In genomic region chr14:55309761-55310365, GRCh38 we compare ENCODE assay signal across 20 cellular contexts.
"Had no signal": no experiment of that assay in that cellular context is flagged by ENCODE, and none has a peak within 500 bp of the region (broad histone marks: within the 10 kb centered on the region; RNA-seq: fewer than 3 reads in every experiment).

No MANE protein-coding gene starts in this region.

- H3K27me3 Mint-ChIP-seq: activated B cell treated with CpG ODN at 0.5 μM for 24 hours; activated CD8-positive, alpha-beta T cell treated with anti-CD3 and anti-CD28 coated beads for 36 hours; activated naive CD8-positive, alpha-beta T cell; naive thymus-derived CD4-positive, alpha-beta T cell; stimulated activated naive CD8-positive, alpha-beta T cell treated with anti-CD3 and anti-CD28 coated beads, Interleukin-15, Interleukin-2, amounts not matched to agents 100 ng/mL and 50 ng/mL, for 24 hours had no signal

- H3K27me3 ChIP-seq: body of pancreas, colonic mucosa, gastroesophageal sphincter, heart right ventricle had no signal

- H3K27ac Mint-ChIP-seq: activated B cell treated with CpG ODN at 0.5 μM for 24 hours; activated CD8-positive, alpha-beta T cell treated with anti-CD3 and anti-CD28 coated beads for 36 hours; activated naive CD8-positive, alpha-beta T cell; stimulated activated naive CD8-positive, alpha-beta T cell treated with anti-CD3 and anti-CD28 coated beads, Interleukin-15, Interleukin-2, amounts not matched to agents 100 ng/mL and 50 ng/mL, for 24 hours had no signal

- H3K4me3 Mint-ChIP-seq: activated B cell treated with CpG ODN at 0.5 μM for 24 hours; activated CD8-positive, alpha-beta T cell treated with anti-CD3 and anti-CD28 coated beads for 36 hours; activated naive CD8-positive, alpha-beta T cell; naive thymus-derived CD4-positive, alpha-beta T cell; stimulated activated naive CD8-positive, alpha-beta T cell treated with anti-CD3 and anti-CD28 coated beads, Interleukin-15, Interleukin-2, amounts not matched to agents 100 ng/mL and 50 ng/mL, for 24 hours had no signal

- H3K9me3 ChIP-seq: colonic mucosa had no signal

- H3K36me3 ChIP-seq: colonic mucosa had no signal

- ATAC-seq: activated CD8-positive, alpha-beta T cell treated with anti-CD3 and anti-CD28 coated beads for 36 hours; body of pancreas; gastroesophageal sphincter; naive thymus-derived CD4-positive, alpha-beta T cell had no signal

- H3K4me3 ChIP-seq: body of pancreas, colonic mucosa, gastroesophageal sphincter, heart right ventricle, lung had no signal

- H3K27ac ChIP-seq: body of pancreas, colonic mucosa, gastroesophageal sphincter had no signal

- FAIRE-seq: small intestine had no signal

- DNase-seq: activated B cell treated with CpG ODN at 0.5 μM for 24 hours; activated CD4-positive, alpha-beta T cell treated with anti-CD3 and anti-CD28 coated beads for 48 hours; activated CD8-positive, alpha-beta T cell treated with anti-CD3 and anti-CD28 coated beads for 36 hours; activated effector memory CD4-positive, alpha-beta T cell treated with anti-CD3 and anti-CD28 coated beads, Interleukin-2, amount 50 U/mL, for 16 hours; activated T-cell treated with anti-CD3 and anti-CD28 coated beads, Interleukin-2, amount 50 U/mL, for 48 hours; amniotic stem cell; body of pancreas; central memory CD4-positive, alpha-beta T cell; colonic mucosa; heart right ventricle; left cardiac atrium; naive thymus-derived CD4-positive, alpha-beta T cell; posterior cingulate gyrus; right cardiac atrium; small intestine; T-helper 2 cell had no signal
